ENCODE assay signal across 11 cellular contexts in genomic region chr20:638579-638978, GRCh38. TPM values are rescaled to one million over a fixed set of nuclear protein-coding genes. Genes with fewer than 3 reads are reported as not detected.
"Had no signal": no experiment of that assay in that cellular context is flagged by ENCODE, and none has a peak within 500 bp of the region (broad histone marks: within the 10 kb centered on the region; RNA-seq: fewer than 3 reads in every experiment).

No MANE protein-coding gene starts in this region.

- H3K4me1 ChIP-seq: HAP-1 had no signal

- H2AFZ ChIP-seq: GM23248, GM23338 had no signal

- ATAC-seq: GM23338, HCT116 had no signal

- H3K4me2 ChIP-seq: GM23338 had no signal

- H3K36me3 ChIP-seq: HAP-1 had no signal

- FAIRE-seq: H1 had no signal

- H3K9ac ChIP-seq: GM23248 had no signal

- H3K4me3 Mint-ChIP-seq: GM23338, H9, HFFc6 had no signal

- H3K9me3 Mint-ChIP-seq: HFFc6 had no signal

- H3K27ac Mint-ChIP-seq: GM23338, H9, HFFc6 had no signal

- H3K4me3 ChIP-seq: GM23248, GM23338, HAP-1 had no signal

- H3K27ac ChIP-seq: GM23248 had no signal

- H3K9me3 ChIP-seq: HAP-1 had no signal

- DNase-seq: GM23248, GOT3, H7, H9, HCEC 1CT, HFFc6 had no signal

RNA-seq across cellular contexts. Expression of gene TCF15, which starts 28.5 kb away (rescaled TPM):
- total RNA-seq: GM23248, H4, HFFc6 had no signal
- polyA plus RNA-seq: GM23248 had no signal

RNA-seq across cellular contexts. Expression of gene SCRT2, which starts 37.0 kb away (rescaled TPM):
- total RNA-seq: GM23248, H4, H9, HFFc6 had no signal
- polyA plus RNA-seq: GM23248, GM23338 had no signal
